Comparison of ENCODE assay signal across 22 cellular contexts in genomic region chr2:216671791-216672343, GRCh38. TPM values are rescaled to one million over a fixed set of nuclear protein-coding genes. Genes with fewer than 3 reads are reported as not detected.
DNase-seq lines count a peak whose midpoint lies in the region; ATAC-seq, FAIRE-seq and TF ChIP-seq lines count a peak whose summit lies in the region.
"Had no signal": no experiment of that assay in that cellular context is flagged by ENCODE, and none has a peak within 500 bp of the region (broad histone marks: within the 10 kb centered on the region; RNA-seq: fewer than 3 reads in every experiment).

No MANE protein-coding gene starts in this region.

- no peak for TF ChIP-seq POLR2A in sigmoid colon (IDR thresholded peaks at IDR 0.05)

- intact Hi-C loops in right cardiac atrium (cut with DNase I) = no loop called here
- intact Hi-C loops in kidney (cut with DNase I) = no loop called here
- intact Hi-C loops in sigmoid colon (cut with DNase I) = no loop called here

- DNase-seq in right cardiac atrium (peak in 2 of 3 donors; percentile 28 to 57), right atrium auricular region (ENCODE audit: low spot score) (no peak), kidney (no peak), sigmoid colon (no peak), small intestine (no peak), GM10248 (ENCODE audit: extremely low spot score) (no peak)
- DNase-seq: Calu3; CD8-positive, alpha-beta T cell; EL; NCI-H1417 treated with DMSO at 0.1 percent for 48 hours; NCI-H1930; NCI-H226; NCI-H524 treated with DMSO at 0.1 percent for 48 hours; OCI-M1; SHP77 had no signal

- FAIRE-seq in kidney (lab: Jason Lieb, UNC) (peak; percentile 87), small intestine (lab: Jason Lieb, UNC) (no peak)
- FAIRE-seq: A204.1, GM12891, GM18507, HepG2 had no signal

- no peak overlapping the region for H3K27ac ChIP-seq in right cardiac atrium (ENCODE audit: low read length)
- H3K27ac ChIP-seq in right atrium auricular region = no peak overlapping the region
- H3K27ac ChIP-seq in kidney (ENCODE audit: low read depth in 2 of 2, low read length in 2 of 2) = peak overlapping the region in 1 of 2 donors; percentile 41
- peak overlapping the region in 3 of 4 donors; percentile 28 to 57 (median 35) for H3K27ac ChIP-seq in sigmoid colon
- no peak overlapping the region for H3K27ac ChIP-seq in small intestine (ENCODE audit: low read depth in 1 of 2, low read length in 1 of 2)
- H3K27ac ChIP-seq: KMS-11, SK-N-MC had no signal

- no peak for TF ChIP-seq EP300 in sigmoid colon (IDR thresholded peaks at IDR 0.05)

- 81% methylated on average over 12 of the region's 12 CpGs for WGBS in right cardiac atrium
- 81 to 89% methylated on average over 12 of the region's 12 CpGs for WGBS in sigmoid colon, 2 donors
- WGBS in small intestine, 3 donors = 82 to 88% (median 86%) methylated on average over 12 of the region's 12 CpGs

- H3K27me3 ChIP-seq in right cardiac atrium (ENCODE audit: control insufficient read depth, insufficient read depth) (no peaks in the 10 kb centered on the region), right atrium auricular region (no peaks in the 10 kb centered on the region), sigmoid colon (no peaks in the 10 kb centered on the region), small intestine (ENCODE audit: control insufficient read depth in 2 of 2, insufficient read depth in 2 of 2, low read length in 2 of 2) (no peaks in the 10 kb centered on the region)

- no peak overlapping the region for H3K9ac ChIP-seq in kidney (ENCODE audit: low read length in 2 of 2)
- H3K9ac ChIP-seq: KMS-11 had no signal

- TF ChIP-seq CTCF in right atrium auricular region (IDR thresholded peaks at IDR 0.05) = no peak
- TF ChIP-seq CTCF in kidney (IDR thresholded peaks at IDR 0.05; ENCODE audit: borderline replicate concordance, extremely low read depth, insufficient read depth) = no peak
- TF ChIP-seq CTCF in sigmoid colon (IDR thresholded peaks at IDR 0.05) = no peak
- TF ChIP-seq CTCF in GM10248 (IDR thresholded peaks at IDR 0.05; ENCODE audit: control extremely low read depth, extremely low read depth, low read depth, missing control alignments) = no peak

- H3K4me1 ChIP-seq in right cardiac atrium (ENCODE audit: control insufficient read depth, insufficient read depth, low read length) (no peaks in the 10 kb centered on the region), right atrium auricular region (no peaks in the 10 kb centered on the region), kidney (ENCODE audit: control insufficient read depth in 1 of 2, insufficient read depth in 1 of 2, low read depth in 1 of 2, low read length in 2 of 2) (no peaks in the 10 kb centered on the region), sigmoid colon (no peaks in the 10 kb centered on the region), small intestine (ENCODE audit: control insufficient read depth in 2 of 2, insufficient read depth in 1 of 2, low read depth in 1 of 2, low read length in 1 of 2) (no peaks in the 10 kb centered on the region)

- H3K9me3 ChIP-seq in right cardiac atrium (ENCODE audit: control insufficient read depth, low read length) (no peaks in the 10 kb centered on the region), right atrium auricular region (no peaks in the 10 kb centered on the region), kidney (ENCODE audit: control insufficient read depth in 1 of 2, low read length in 2 of 2) (no peaks in the 10 kb centered on the region), sigmoid colon (no peaks in the 10 kb centered on the region), small intestine (ENCODE audit: control insufficient read depth, low read depth) (no peaks in the 10 kb centered on the region)

- H3K36me3 ChIP-seq in right atrium auricular region (no peaks in the 10 kb centered on the region), kidney (ENCODE audit: control insufficient read depth in 1 of 2, insufficient read depth in 2 of 2, low read length in 2 of 2) (peaks cover 0 to 4% of the 10 kb centered on the region in 2 donors), sigmoid colon (peaks cover 13 to 38% (median 24%) of the 10 kb centered on the region in 4 donors), small intestine (ENCODE audit: control insufficient read depth in 2 of 2, insufficient read depth in 2 of 2, low read length in 2 of 2) (peaks cover 0 to 2% of the 10 kb centered on the region in 2 donors)

- H3K4me3 ChIP-seq in right cardiac atrium (ENCODE audit: low read length) (no peak overlapping the region), right atrium auricular region (no peak overlapping the region), kidney (ENCODE audit: low read length in 2 of 2) (no peak overlapping the region), sigmoid colon (no peak overlapping the region), small intestine (ENCODE audit: low read depth in 1 of 2, low read length in 2 of 2) (no peak overlapping the region)
- H3K4me3 ChIP-seq: SK-N-MC had no signal

- POLR2A ChIA-PET in GM10248 (lab: Yijun Ruan, JAX) = no interaction called here

- CTCF ChIA-PET in GM10248 (lab: Yijun Ruan, JAX) = interaction anchor here (1.0 to 14.9 kb wide), 2 partner anchors 151 to 1041 kb away, joined by 3 to 325 read pairs; no protein-coding TSS in a partner anchor

- ATAC-seq in right cardiac atrium (no peak), GM19455 (IDR thresholded peaks at IDR 0.05; ENCODE audit: unreplicated experiment) (no peak)
- ATAC-seq: CD8-positive, alpha-beta T cell; HepG2 had no signal

RNA-seq across cellular contexts. Expression of gene IGFBP5, which starts 23.5 kb away (rescaled TPM):
- total RNA-seq in right cardiac atrium (100 to 1,000 TPM; 170 to 409 (median 309) TPM), right atrium auricular region (100 to 1,000 TPM; 169 to 554 TPM), kidney (572 TPM), sigmoid colon (100 to 1,000 TPM; 254 to 773 (median 488) TPM)
- polyA plus RNA-seq in right cardiac atrium (162 TPM), kidney (ENCODE audit: insufficient read depth, low read depth, low replicate concordance) (362 TPM), sigmoid colon (100 to 1,000 TPM in 1 of 3 donors, 10 to 100 TPM in 2; 13.6 to 131 (median 36.0) TPM), small intestine (100 to 1,000 TPM in 1 of 3 donors, 1 to 10 TPM in 2; 1.3 to 107 (median 5.4) TPM)
- total RNA-seq: CD8-positive, alpha-beta T cell; HepG2 had no signal

RNA-seq across cellular contexts. Expression of gene IGFBP2, which starts 38.6 kb away (rescaled TPM):
- total RNA-seq in right cardiac atrium (100 to 1,000 TPM in 2 of 4 donors, 10 to 100 TPM in 2; 62.6 to 168 (median 92.4) TPM), right atrium auricular region (100 to 1,000 TPM; 255 to 508 TPM), kidney (53.7 TPM), sigmoid colon (10 to 100 TPM in 3 of 4 donors, 1 to 10 TPM in 1; 6.3 to 45.7 (median 21.9) TPM)
- polyA plus RNA-seq in right cardiac atrium (115 TPM), kidney (ENCODE audit: insufficient read depth, low read depth, low replicate concordance) (369 TPM), sigmoid colon (10 to 100 TPM; 30.8 to 33.5 (median 33.0) TPM), small intestine (10 to 100 TPM in 2 of 3 donors, 1 to 10 TPM in 1; 9.8 to 98.7 (median 14.1) TPM)

Comparison
In these comparisons a context has a peak if more than half of its experiments do, and no peak if none do; other contexts are left out.
1. DNase-seq: peak in right cardiac atrium (2 of 3); none in right atrium auricular region (single experiment), kidney (single experiment), sigmoid colon (single experiment), small intestine (single experiment) and GM10248 (single experiment).
2. H3K27ac ChIP-seq: peak in sigmoid colon (3 of 4); none in right cardiac atrium (single experiment), right atrium auricular region (0 of 2) and small intestine (0 of 2).